Comparison of ENCODE assay signal across 1 cellular context in the genomic region with DNA sequence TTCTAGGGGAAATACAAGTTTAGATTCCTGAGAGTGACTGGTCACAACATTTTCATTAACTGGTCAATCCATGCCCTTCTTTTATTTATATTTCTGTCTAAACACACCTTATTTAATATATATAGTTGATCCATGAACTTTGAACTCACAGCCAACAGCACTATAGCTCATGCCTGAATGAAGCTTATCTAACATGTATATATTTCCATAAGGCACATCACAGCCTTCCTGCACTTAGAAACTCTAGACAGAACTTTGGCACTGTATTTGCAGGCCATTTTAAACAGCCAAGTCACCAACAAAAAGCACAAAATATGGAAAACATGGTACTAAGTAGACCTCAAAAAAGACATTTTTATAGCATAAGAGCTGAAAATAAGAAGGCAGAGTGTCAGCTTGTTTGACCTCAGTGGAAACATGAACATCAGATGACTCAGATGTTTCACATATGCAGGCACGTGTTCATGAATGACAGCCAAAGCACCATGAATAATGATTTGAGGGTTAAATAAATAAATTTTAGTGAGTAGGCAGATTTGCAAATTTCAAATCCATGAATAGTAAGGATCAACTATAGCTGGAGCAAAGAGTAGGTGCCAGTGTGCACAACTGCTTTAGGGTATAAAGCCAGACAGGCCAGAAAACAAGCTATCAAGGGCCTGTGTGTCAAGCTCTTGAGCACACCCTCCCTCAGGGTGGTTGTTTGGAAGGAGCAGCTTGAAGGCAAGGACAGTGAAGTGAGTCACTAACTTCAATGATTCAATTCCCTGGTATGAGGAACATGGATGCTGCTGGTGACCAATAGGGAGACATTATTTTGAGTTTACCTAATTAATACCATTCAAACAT.
TF ChIP-seq lines count a peak whose summit lies in the region.

No MANE protein-coding gene starts in this region.

TF ChIP-seq in SK-N-SH, 30 proteins besides CTCF, POLR2A, EP300 and RAD21 (continued from another document):
- TF ChIP-seq, protein P1, sequence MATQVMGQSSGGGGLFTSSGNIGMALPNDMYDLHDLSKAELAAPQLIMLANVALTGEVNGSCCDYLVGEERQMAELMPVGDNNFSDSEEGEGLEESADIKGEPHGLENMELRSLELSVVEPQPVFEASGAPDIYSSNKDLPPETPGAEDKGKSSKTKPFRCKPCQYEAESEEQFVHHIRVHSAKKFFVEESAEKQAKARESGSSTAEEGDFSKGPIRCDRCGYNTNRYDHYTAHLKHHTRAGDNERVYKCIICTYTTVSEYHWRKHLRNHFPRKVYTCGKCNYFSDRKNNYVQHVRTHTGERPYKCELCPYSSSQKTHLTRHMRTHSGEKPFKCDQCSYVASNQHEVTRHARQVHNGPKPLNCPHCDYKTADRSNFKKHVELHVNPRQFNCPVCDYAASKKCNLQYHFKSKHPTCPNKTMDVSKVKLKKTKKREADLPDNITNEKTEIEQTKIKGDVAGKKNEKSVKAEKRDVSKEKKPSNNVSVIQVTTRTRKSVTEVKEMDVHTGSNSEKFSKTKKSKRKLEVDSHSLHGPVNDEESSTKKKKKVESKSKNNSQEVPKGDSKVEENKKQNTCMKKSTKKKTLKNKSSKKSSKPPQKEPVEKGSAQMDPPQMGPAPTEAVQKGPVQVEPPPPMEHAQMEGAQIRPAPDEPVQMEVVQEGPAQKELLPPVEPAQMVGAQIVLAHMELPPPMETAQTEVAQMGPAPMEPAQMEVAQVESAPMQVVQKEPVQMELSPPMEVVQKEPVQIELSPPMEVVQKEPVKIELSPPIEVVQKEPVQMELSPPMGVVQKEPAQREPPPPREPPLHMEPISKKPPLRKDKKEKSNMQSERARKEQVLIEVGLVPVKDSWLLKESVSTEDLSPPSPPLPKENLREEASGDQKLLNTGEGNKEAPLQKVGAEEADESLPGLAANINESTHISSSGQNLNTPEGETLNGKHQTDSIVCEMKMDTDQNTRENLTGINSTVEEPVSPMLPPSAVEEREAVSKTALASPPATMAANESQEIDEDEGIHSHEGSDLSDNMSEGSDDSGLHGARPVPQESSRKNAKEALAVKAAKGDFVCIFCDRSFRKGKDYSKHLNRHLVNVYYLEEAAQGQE (IDR thresholded peaks at IDR 0.05; ENCODE audit: low read depth, low read length) = no peak
- TF ChIP-seq ELF1 (IDR thresholded peaks at IDR 0.05) (peak; percentile 93), FOSL2 (IDR thresholded peaks at IDR 0.05; ENCODE audit: borderline replicate concordance, low read depth) (peak; percentile 98), TCF12 (IDR thresholded peaks at IDR 0.05) (peak; percentile 79), EZH2phosphoT487 (IDR thresholded peaks at IDR 0.05; ENCODE audit: borderline replicate concordance, low read depth) (no peak), RFX5 (IDR thresholded peaks at IDR 0.05; ENCODE audit: low read length) (no peak), SMC3 (IDR thresholded peaks at IDR 0.05; ENCODE audit: low read depth, low read length) (no peak), GATA2 (CRISPR knock-in tag; IDR thresholded peaks at IDR 0.05) (no peak), TEAD4 (IDR thresholded peaks at IDR 0.05; ENCODE audit: borderline replicate concordance, insufficient read depth) (peak; percentile 62; the same call in 1 of the 2 replicates), NFIC (IDR thresholded peaks at IDR 0.05; ENCODE audit: borderline replicate concordance) (0 out of 2 replicates have a peak, but pooled peaks have one; percentile 23), RCOR1 (IDR thresholded peaks at IDR 0.05; ENCODE audit: low read length) (no peak), TAF1 (IDR thresholded peaks at IDR 0.05; ENCODE audit: borderline replicate concordance, low read depth, low read length) (peak; percentile 8; the same call in 1 of the 2 replicates)
- TF ChIP-seq, protein P2, sequence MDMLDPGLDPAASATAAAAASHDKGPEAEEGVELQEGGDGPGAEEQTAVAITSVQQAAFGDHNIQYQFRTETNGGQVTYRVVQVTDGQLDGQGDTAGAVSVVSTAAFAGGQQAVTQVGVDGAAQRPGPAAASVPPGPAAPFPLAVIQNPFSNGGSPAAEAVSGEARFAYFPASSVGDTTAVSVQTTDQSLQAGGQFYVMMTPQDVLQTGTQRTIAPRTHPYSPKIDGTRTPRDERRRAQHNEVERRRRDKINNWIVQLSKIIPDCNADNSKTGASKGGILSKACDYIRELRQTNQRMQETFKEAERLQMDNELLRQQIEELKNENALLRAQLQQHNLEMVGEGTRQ (IDR thresholded peaks at IDR 0.05; ENCODE audit: borderline replicate concordance, low read depth, low read length) = no peak
- TF ChIP-seq, protein P3, sequence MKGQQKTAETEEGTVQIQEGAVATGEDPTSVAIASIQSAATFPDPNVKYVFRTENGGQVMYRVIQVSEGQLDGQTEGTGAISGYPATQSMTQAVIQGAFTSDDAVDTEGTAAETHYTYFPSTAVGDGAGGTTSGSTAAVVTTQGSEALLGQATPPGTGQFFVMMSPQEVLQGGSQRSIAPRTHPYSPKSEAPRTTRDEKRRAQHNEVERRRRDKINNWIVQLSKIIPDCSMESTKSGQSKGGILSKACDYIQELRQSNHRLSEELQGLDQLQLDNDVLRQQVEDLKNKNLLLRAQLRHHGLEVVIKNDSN (IDR thresholded peaks at IDR 0.05; ENCODE audit: borderline replicate concordance, low read depth) = peak; percentile 50; the same call in 1 of the 2 replicates
- TF ChIP-seq, protein P4, sequence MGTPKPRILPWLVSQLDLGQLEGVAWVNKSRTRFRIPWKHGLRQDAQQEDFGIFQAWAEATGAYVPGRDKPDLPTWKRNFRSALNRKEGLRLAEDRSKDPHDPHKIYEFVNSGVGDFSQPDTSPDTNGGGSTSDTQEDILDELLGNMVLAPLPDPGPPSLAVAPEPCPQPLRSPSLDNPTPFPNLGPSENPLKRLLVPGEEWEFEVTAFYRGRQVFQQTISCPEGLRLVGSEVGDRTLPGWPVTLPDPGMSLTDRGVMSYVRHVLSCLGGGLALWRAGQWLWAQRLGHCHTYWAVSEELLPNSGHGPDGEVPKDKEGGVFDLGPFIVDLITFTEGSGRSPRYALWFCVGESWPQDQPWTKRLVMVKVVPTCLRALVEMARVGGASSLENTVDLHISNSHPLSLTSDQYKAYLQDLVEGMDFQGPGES (IDR thresholded peaks at IDR 0.05; ENCODE audit: low read depth, low read length) = no peak
